ENCODE assay signal across 12 cellular contexts in genomic region chr16:18958621-18959578, GRCh38. TPM values are rescaled to one million over a fixed set of nuclear protein-coding genes. Genes with fewer than 3 reads are reported as not detected.
DNase-seq lines count a peak whose midpoint lies in the region; ATAC-seq, FAIRE-seq and TF ChIP-seq lines count a peak whose summit lies in the region.
"Had no signal": no experiment of that assay in that cellular context is flagged by ENCODE, and none has a peak within 500 bp of the region (broad histone marks: within the 10 kb centered on the region; RNA-seq: fewer than 3 reads in every experiment).

No MANE protein-coding gene starts in this region.

- H3K9me2 ChIP-seq in hepatocyte (replicated peaks; ENCODE audit: insufficient read depth), result no peaks in the 10 kb centered on the region

- no peak overlapping the region for H3K4me3 Mint-ChIP-seq in activated T-cell treated with anti-CD3 and anti-CD28 coated beads, Interleukin-2, amount 50 U/mL, for 72 hours
- no peak overlapping the region for H3K4me3 Mint-ChIP-seq in stimulated activated effector memory CD8-positive, alpha-beta T cell treated with anti-CD3 and anti-CD28 coated beads, Interleukin-12 subunit alpha, Interleukin-12 subunit beta, amount 100 ng/mL, for 72 hours
- H3K4me3 Mint-ChIP-seq: activated naive CD8-positive, alpha-beta T cell treated with anti-CD3 and anti-CD28 coated beads for 36 hours had no signal

- no peak overlapping the region for H3K27ac Mint-ChIP-seq in activated T-cell treated with anti-CD3 and anti-CD28 coated beads, Interleukin-2, amount 50 U/mL, for 72 hours
- peak overlapping the region; percentile 58 for H3K27ac Mint-ChIP-seq in stimulated activated effector memory CD8-positive, alpha-beta T cell treated with anti-CD3 and anti-CD28 coated beads, Interleukin-12 subunit alpha, Interleukin-12 subunit beta, amount 100 ng/mL, for 72 hours
- H3K27ac Mint-ChIP-seq: activated naive CD8-positive, alpha-beta T cell treated with anti-CD3 and anti-CD28 coated beads for 36 hours had no signal

- no peak overlapping the region for H3K4me3 ChIP-seq in hepatocyte
- H3K4me3 ChIP-seq: PC-9 had no signal

- peak overlapping the region; percentile 52 for H3K27ac ChIP-seq in hepatocyte
- H3K27ac ChIP-seq: PC-9 had no signal

- H4K20me1 ChIP-seq in hepatocyte (ENCODE audit: insufficient read depth, poor library complexity, severe bottlenecking), result no peaks in the 10 kb centered on the region

- no peak for FAIRE-seq in urothelium cell line (lab: Jason Lieb, UNC)

- H3K27me3 ChIP-seq in hepatocyte, result no peaks in the 10 kb centered on the region

- DNase-seq in activated T-cell treated with anti-CD3 and anti-CD28 coated beads, Interleukin-2, amount 50 U/mL, for 72 hours, result no peak
- DNase-seq in activated T-cell treated with anti-CD3 and anti-CD28 coated beads, Interleukin-2, amount 50 U/mL, for 48 hours, result no peak
- DNase-seq in astrocyte of the hippocampus (ENCODE audit: low read depth, low spot score), result peak; percentile 52
- peak; percentile 33 for DNase-seq in hepatocyte (ENCODE audit: low spot score)
- no peak for DNase-seq in stimulated activated effector memory CD8-positive, alpha-beta T cell treated with anti-CD3 and anti-CD28 coated beads, Interleukin-12 subunit alpha, Interleukin-12 subunit beta, amount 100 ng/mL, for 72 hours (ENCODE audit: low spot score in 2 of 2)
- no peak for DNase-seq in posterior cingulate gyrus
- DNase-seq in urothelium cell line (ENCODE audit: low spot score), result no peak
- DNase-seq: activated naive CD8-positive, alpha-beta T cell treated with anti-CD3 and anti-CD28 coated beads for 36 hours; Karpas-422; T1000 had no signal

- no peaks in the 10 kb centered on the region for H3K9me3 ChIP-seq in hepatocyte (ENCODE audit: low read depth)

- WGBS in hepatocyte (ENCODE audit: low lambda C conversion rate, missing lambda C conversion rate), result 57% methylated on average over 4 of the region's 4 CpGs

- H2AFZ ChIP-seq in hepatocyte, result peak overlapping the region; percentile 18
- H2AFZ ChIP-seq: PC-9 had no signal

- H3K36me3 Mint-ChIP-seq in activated T-cell treated with anti-CD3 and anti-CD28 coated beads, Interleukin-2, amount 50 U/mL, for 72 hours (ENCODE audit: insufficient read depth in 2 of 2), result no peaks in the 10 kb centered on the region
- H3K36me3 Mint-ChIP-seq in stimulated activated effector memory CD8-positive, alpha-beta T cell treated with anti-CD3 and anti-CD28 coated beads, Interleukin-12 subunit alpha, Interleukin-12 subunit beta, amount 100 ng/mL, for 72 hours, result no peaks in the 10 kb centered on the region
- H3K36me3 Mint-ChIP-seq: activated naive CD8-positive, alpha-beta T cell treated with anti-CD3 and anti-CD28 coated beads for 36 hours had no signal

- no peaks in the 10 kb centered on the region for H3K36me3 ChIP-seq in hepatocyte (replicated peaks; ENCODE audit: insufficient read depth, low read depth)

- no peaks in the 10 kb centered on the region for H3K4me1 ChIP-seq in hepatocyte (ENCODE audit: insufficient read depth)

- H3K9me3 Mint-ChIP-seq in activated T-cell treated with anti-CD3 and anti-CD28 coated beads, Interleukin-2, amount 50 U/mL, for 72 hours, result no peaks in the 10 kb centered on the region
- no peaks in the 10 kb centered on the region for H3K9me3 Mint-ChIP-seq in stimulated activated effector memory CD8-positive, alpha-beta T cell treated with anti-CD3 and anti-CD28 coated beads, Interleukin-12 subunit alpha, Interleukin-12 subunit beta, amount 100 ng/mL, for 72 hours
- H3K9me3 Mint-ChIP-seq: activated naive CD8-positive, alpha-beta T cell treated with anti-CD3 and anti-CD28 coated beads for 36 hours had no signal

- ATAC-seq in activated T-cell treated with anti-CD3 and anti-CD28 coated beads, Interleukin-2, amount 50 U/mL, for 72 hours (replicated peaks in 1 of 2), result peak; percentile 76 to 77
- peak; percentile 77 for ATAC-seq in stimulated activated effector memory CD8-positive, alpha-beta T cell treated with anti-CD3 and anti-CD28 coated beads, Interleukin-12 subunit alpha, Interleukin-12 subunit beta, amount 100 ng/mL, for 72 hours
- no peak for ATAC-seq in GM21447 (IDR thresholded peaks at IDR 0.05; ENCODE audit: unreplicated experiment)

- H3K79me2 ChIP-seq in hepatocyte, result no peaks in the 10 kb centered on the region

- no peak for TF ChIP-seq CTCF in hepatocyte (IDR thresholded peaks at IDR 0.05; ENCODE audit: poor library complexity)

- H3K4me1 Mint-ChIP-seq in activated T-cell treated with anti-CD3 and anti-CD28 coated beads, Interleukin-2, amount 50 U/mL, for 72 hours (ENCODE audit: low read depth), result peaks cover 12% of the 10 kb centered on the region
- H3K4me1 Mint-ChIP-seq in stimulated activated effector memory CD8-positive, alpha-beta T cell treated with anti-CD3 and anti-CD28 coated beads, Interleukin-12 subunit alpha, Interleukin-12 subunit beta, amount 100 ng/mL, for 72 hours, result peaks cover 12% of the 10 kb centered on the region
- H3K4me1 Mint-ChIP-seq: activated naive CD8-positive, alpha-beta T cell treated with anti-CD3 and anti-CD28 coated beads for 36 hours had no signal

- H3K4me2 ChIP-seq in hepatocyte, result no peak overlapping the region
- H3K4me2 ChIP-seq: PC-9 had no signal

- peaks cover 6% of the 10 kb centered on the region for H3K27me3 Mint-ChIP-seq in activated T-cell treated with anti-CD3 and anti-CD28 coated beads, Interleukin-2, amount 50 U/mL, for 72 hours (ENCODE audit: low read depth)

- intact Hi-C loops in posterior cingulate gyrus (cut with DNase I), result no loop called here

RNA-seq across cellular contexts. Expression of gene TMC7, which starts 24.8 kb away (rescaled TPM):
- under 1 TPM in 1 of 2 donors, not detected in 1; 0.10 TPM for total RNA-seq in activated T-cell treated with anti-CD3 and anti-CD28 coated beads, Interleukin-2, amount 50 U/mL, for 72 hours
- 5.9 and 6.5 TPM in 2 replicates for total RNA-seq in hepatocyte
- polyA plus RNA-seq in hepatocyte, result 4.4 and 5.7 TPM in 2 replicates
- total RNA-seq: activated naive CD8-positive, alpha-beta T cell treated with anti-CD3 and anti-CD28 coated beads for 36 hours had no signal

RNA-seq across cellular contexts. Expression of gene SMG1, which starts 32.7 kb away (rescaled TPM):
- total RNA-seq in activated T-cell treated with anti-CD3 and anti-CD28 coated beads, Interleukin-2, amount 50 U/mL, for 72 hours, result 100 to 1,000 TPM; 165 to 171 TPM
- total RNA-seq in hepatocyte, result 57.0 and 59.8 TPM in 2 replicates
- 9.9 and 13.9 TPM in 2 replicates for polyA plus RNA-seq in hepatocyte

Comparison
In these comparisons a context has a peak if more than half of its experiments do, and no peak if none do; other contexts are left out.
1. DNase-seq: peak in astrocyte of the hippocampus (single experiment) and hepatocyte (single experiment); none in activated T-cell treated with anti-CD3 and anti-CD28 coated beads, Interleukin-2, amount 50 U/mL, for 72 hours (0 of 2), activated T-cell treated with anti-CD3 and anti-CD28 coated beads, Interleukin-2, amount 50 U/mL, for 48 hours (0 of 2), stimulated activated effector memory CD8-positive, alpha-beta T cell treated with anti-CD3 and anti-CD28 coated beads, Interleukin-12 subunit alpha, Interleukin-12 subunit beta, amount 100 ng/mL, for 72 hours (0 of 2), posterior cingulate gyrus (0 of 10) and urothelium cell line (single experiment).